In the genomic region with DNA sequence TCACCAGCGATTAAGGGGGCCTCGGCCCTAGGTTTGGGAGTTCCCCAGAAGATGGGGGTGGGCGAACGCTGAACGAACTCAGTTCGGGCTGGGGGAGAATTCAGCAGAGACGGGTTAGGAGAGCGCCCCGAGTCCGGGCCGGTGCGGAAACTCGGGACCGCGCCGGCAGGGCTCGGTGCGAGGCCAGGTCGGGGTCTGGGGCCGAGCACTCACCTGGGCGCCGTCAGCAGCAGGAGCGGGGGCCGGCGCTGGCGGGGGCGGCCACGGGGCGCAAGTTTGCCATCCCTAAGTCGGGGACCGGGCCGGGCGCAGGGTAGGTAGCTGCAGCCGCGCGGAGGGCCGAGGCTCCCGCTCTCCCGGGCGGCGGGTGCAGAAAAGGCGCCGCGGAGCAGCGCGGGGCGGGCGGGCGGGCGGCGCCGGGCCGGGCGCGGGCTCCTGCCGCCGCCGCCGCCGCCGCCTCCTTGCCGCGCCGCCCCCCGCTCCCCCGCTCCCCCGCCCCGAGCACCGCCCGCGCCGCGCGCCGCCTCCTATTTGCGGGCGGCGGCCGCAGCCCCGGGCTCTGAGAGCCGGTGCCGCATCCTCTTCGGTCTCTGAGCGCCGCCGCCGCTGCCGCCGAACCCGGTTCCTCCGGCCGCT, we compare ENCODE assay signal across 9 cellular contexts. TPM values are rescaled to one million over a fixed set of nuclear protein-coding genes. Genes with fewer than 3 reads are reported as not detected.
DNase-seq lines count a peak whose midpoint lies in the region; ATAC-seq and TF ChIP-seq lines count a peak whose summit lies in the region.
"Had no signal": no experiment of that assay in that cellular context is flagged by ENCODE, and none has a peak within 500 bp of the region (broad histone marks: within the 10 kb centered on the region; RNA-seq: fewer than 3 reads in every experiment).

No MANE protein-coding gene starts in this region.

- H3K27ac Mint-ChIP-seq in HFFc6 (no peak overlapping the region), naive B cell (peak overlapping the region in 2 of 6 donors; percentile 32 to 51)

- H3K4me3 ChIP-seq in AG04449 (ENCODE audit: low read depth, low read length) (peak overlapping the region; percentile 70), astrocyte of the spinal cord (ENCODE audit: low read depth, low read length) (peak overlapping the region; percentile 37)

- in situ Hi-C loops in astrocyte of the spinal cord (cut with HindIII; ENCODE audit: low sequenced_read_pairs), result no loop called here

- CTCF ChIA-PET in AG04449 (lab: Yijun Ruan, JAX), result interaction anchor here (0.8 to 3.6 kb wide), 22 partner anchors 10 to 200 kb away, joined by 3 to 16 read pairs (median 6); a partner anchor contains a TSS

- H3K9me3 Mint-ChIP-seq in HFFc6 (no peaks in the 10 kb centered on the region), naive B cell (no peaks in the 10 kb centered on the region)

- H3K4me1 Mint-ChIP-seq in HFFc6 (ENCODE audit: low read depth), result peaks cover 36% of the 10 kb centered on the region
- peaks cover 28 to 40% (median 34%) of the 10 kb centered on the region in 3 donors for H3K4me1 Mint-ChIP-seq in naive B cell

- ATAC-seq in naive B cell (ENCODE audit: low read depth in 2 of 2), result peak; percentile 1 to 2
- no peak for ATAC-seq in GM18870 (IDR thresholded peaks at IDR 0.05; ENCODE audit: unreplicated experiment)
- no peak for ATAC-seq in GM18502 (IDR thresholded peaks at IDR 0.05; ENCODE audit: poor library complexity, unreplicated experiment)

- POLR2A ChIA-PET in AG04449 (lab: Yijun Ruan, JAX), result interaction anchor here (0.9 kb wide), 1 partner anchor 13 kb away, joined by 3 read pairs; no protein-coding TSS in a partner anchor

- H3K27me3 Mint-ChIP-seq in HFFc6 (ENCODE audit: insufficient read depth), result peaks cover 8% of the 10 kb centered on the region
- peaks cover 3 to 22% (median 9%) of the 10 kb centered on the region in 3 donors for H3K27me3 Mint-ChIP-seq in naive B cell

- no peaks in the 10 kb centered on the region for H3K36me3 Mint-ChIP-seq in HFFc6 (ENCODE audit: low read depth)
- no peaks in the 10 kb centered on the region for H3K36me3 Mint-ChIP-seq in naive B cell

- no peak for DNase-seq in AG04449 (ENCODE audit: low read depth, low spot score)
- DNase-seq in HFFc6, result no peak
- DNase-seq in astrocyte of the spinal cord (ENCODE audit: low read depth, low spot score), result no peak
- DNase-seq in naive B cell, result no peak
- DNase-seq in activated CD8-positive, alpha-beta memory T cell treated with anti-CD3 and anti-CD28 coated beads, Interleukin-2, amount 50 U/mL, for 4 hours, result no peak
- no peak for DNase-seq in NCI-H2107 treated with DMSO at 0.1 percent for 48 hours (lab: John Stamatoyannopoulos, UW; ENCODE audit: unreplicated experiment)

- TF ChIP-seq CTCF in AG04449 (IDR thresholded peaks at IDR 0.05; ENCODE audit: insufficient read depth, low read length, missing control alignments) (no peak), HFFc6 (IDR thresholded peaks at IDR 0.05) (no peak), astrocyte of the spinal cord (IDR thresholded peaks at IDR 0.05; ENCODE audit: low read depth, low read length) (no peak)

- H3K4me3 Mint-ChIP-seq in HFFc6 (peak overlapping the region; percentile 89), naive B cell (peak overlapping the region; percentile 74 to 93 (median 84))

RNA-seq across cellular contexts. Expression of a gene that starts 0.4 kb away (rescaled TPM):
- total RNA-seq in HFFc6 (2021; fragmentation: NEBNext Ultra II Directional; extraction: Animal tissue kit (Norgen Biotek cat#: 25700)), result 1 to 10 TPM; 4.9 to 8.8 (median 6.4) TPM
- not detected for polyA plus RNA-seq in naive B cell (ENCODE audit: low read depth in 6 of 6)

RNA-seq across cellular contexts. Expression of a gene that starts 52.0 kb away (rescaled TPM):
- total RNA-seq in HFFc6 (2021; fragmentation: NEBNext Ultra II Directional; extraction: Animal tissue kit (Norgen Biotek cat#: 25700)), result 10 to 100 TPM; 33.7 to 40.4 (median 35.8) TPM
- under 1 TPM in 4 of 6 donors, not detected in 2; 0.23 to 0.38 (median 0.34) TPM for polyA plus RNA-seq in naive B cell (ENCODE audit: low read depth in 6 of 6)
- total RNA-seq: activated CD8-positive, alpha-beta memory T cell treated with anti-CD3 and anti-CD28 coated beads for 36 hours had no signal

RNA-seq across cellular contexts. Expression of a gene that starts 60.0 kb away (rescaled TPM):
- total RNA-seq in HFFc6 (2021; fragmentation: NEBNext Ultra II Directional; extraction: Animal tissue kit (Norgen Biotek cat#: 25700)), result 100 to 1,000 TPM in 1 of 6 experiments, 10 to 100 TPM in 5; 74.1 to 100 (median 87.6) TPM
- 1 to 10 TPM in 1 of 6 donors, under 1 TPM in 1, not detected in 4; 0.64 to 1.2 TPM for polyA plus RNA-seq in naive B cell (ENCODE audit: low read depth in 6 of 6)
- total RNA-seq: activated CD8-positive, alpha-beta memory T cell treated with anti-CD3 and anti-CD28 coated beads for 36 hours had no signal

Comparison
In these comparisons a context has a peak if more than half of its experiments do, and no peak if none do; other contexts are left out.
1. ATAC-seq: peak in naive B cell (2 of 2); none in GM18870 (single experiment) and GM18502 (single experiment).